1 cellular context compared by ENCODE assay signal in the genomic region with DNA sequence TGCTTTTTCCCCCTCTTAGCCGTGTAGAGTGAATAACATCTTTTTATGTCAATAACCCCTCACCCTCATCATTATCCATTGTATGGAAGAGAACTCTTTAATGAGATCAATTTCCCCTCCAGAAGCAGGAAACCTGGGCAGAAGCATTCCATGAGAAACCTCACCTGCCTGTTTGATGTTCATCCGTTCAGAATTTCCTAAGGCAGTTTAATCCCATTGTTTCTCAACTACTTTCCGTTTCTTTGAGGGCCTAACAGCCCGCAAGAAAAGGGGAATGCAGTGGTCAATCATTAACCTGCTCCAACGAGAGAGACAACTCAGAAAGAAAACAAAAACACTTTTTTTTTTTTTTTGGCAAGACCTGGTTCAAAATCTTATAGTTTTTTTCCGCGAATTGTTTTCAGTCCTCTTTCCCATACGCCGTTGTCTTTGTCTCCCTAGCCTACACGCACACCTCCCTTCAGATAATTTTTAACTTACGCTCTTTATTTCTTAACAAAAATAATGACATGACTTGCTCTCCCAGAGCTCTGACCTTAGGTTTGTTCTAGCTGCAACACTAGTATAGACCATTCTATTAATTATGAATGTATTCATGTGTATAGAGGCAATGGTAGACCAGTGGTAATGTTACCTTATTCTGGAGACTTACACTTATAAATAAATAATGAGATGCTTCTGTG.
TF ChIP-seq lines count a peak whose summit lies in the region.

No MANE protein-coding gene starts in this region.

TF ChIP-seq in HepG2, 621 proteins besides CTCF, POLR2A, EP300 and RAD21 (continued from another document and continues in another):
- TF ChIP-seq ZNF446 (CRISPR knock-in tag; IDR thresholded peaks at IDR 0.05) (no peak), JDP2 (CRISPR knock-in tag; IDR thresholded peaks at IDR 0.05; ENCODE audit: borderline replicate concordance) (no peak), MBD4 (IDR thresholded peaks at IDR 0.05; ENCODE audit: borderline replicate concordance, low read length) (no peak), KDM5A (IDR thresholded peaks at IDR 0.05; ENCODE audit: borderline replicate concordance, low read length) (no peak), IKZF4 (CRISPR knock-in tag; IDR thresholded peaks at IDR 0.05; ENCODE audit: borderline replicate concordance, low read depth, not compliant biosample characterization) (no peak), ZKSCAN8 (CRISPR knock-in tag; IDR thresholded peaks at IDR 0.05; ENCODE audit: borderline replicate concordance) (no peak), PAWR (CRISPR knock-in tag; IDR thresholded peaks at IDR 0.05; ENCODE audit: borderline replicate concordance) (no peak), ZNF644 (CRISPR knock-in tag; IDR thresholded peaks at IDR 0.05; ENCODE audit: low read depth) (no peak), ISL2 (CRISPR knock-in tag; IDR thresholded peaks at IDR 0.05) (peak; percentile 50), ZNF383 (CRISPR knock-in tag; IDR thresholded peaks at IDR 0.05; ENCODE audit: borderline replicate concordance) (no peak), GATAD1 (CRISPR knock-in tag; IDR thresholded peaks at IDR 0.05) (peak; percentile 22; the same call in 1 of the 2 replicates), ZNF766 (CRISPR knock-in tag; IDR thresholded peaks at IDR 0.05; ENCODE audit: borderline replicate concordance) (peak; percentile 74; the same call in 1 of the 2 replicates), ZKSCAN5 (CRISPR knock-in tag; IDR thresholded peaks at IDR 0.05) (no peak), KAT8 (CRISPR knock-in tag; IDR thresholded peaks at IDR 0.05) (peak; percentile 40; the same call in 1 of the 2 replicates), FOXP1 (IDR thresholded peaks at IDR 0.05) (no peak), FOXP1 (CRISPR knock-in tag; IDR thresholded peaks at IDR 0.05) (peak; percentile 81), KDM2A (CRISPR knock-in tag; IDR thresholded peaks at IDR 0.05; ENCODE audit: borderline replicate concordance, low read depth) (no peak), SAP130 (CRISPR knock-in tag; IDR thresholded peaks at IDR 0.05; ENCODE audit: low read depth) (peak; percentile 71), TCF7 (IDR thresholded peaks at IDR 0.05; ENCODE audit: low read depth) (peak; percentile 80), SIX4 (CRISPR knock-in tag; IDR thresholded peaks at IDR 0.05) (no peak), HMG20A (CRISPR knock-in tag; IDR thresholded peaks at IDR 0.05; ENCODE audit: borderline replicate concordance) (peak; percentile 61; the same call in 1 of the 2 replicates), MEIS1 (CRISPR knock-in tag; IDR thresholded peaks at IDR 0.05; ENCODE audit: borderline replicate concordance) (0 out of 2 replicates have a peak, but pooled peaks have one; percentile 24), CREB1 (IDR thresholded peaks at IDR 0.05) (no peak), CREB1 (CRISPR knock-in tag; IDR thresholded peaks at IDR 0.05) (peak; percentile 49; the same call in 1 of the 2 replicates), MIER2 (CRISPR knock-in tag; IDR thresholded peaks at IDR 0.05) (peak; percentile 24; the same call in 1 of the 2 replicates)
- TF ChIP-seq, protein P1, sequence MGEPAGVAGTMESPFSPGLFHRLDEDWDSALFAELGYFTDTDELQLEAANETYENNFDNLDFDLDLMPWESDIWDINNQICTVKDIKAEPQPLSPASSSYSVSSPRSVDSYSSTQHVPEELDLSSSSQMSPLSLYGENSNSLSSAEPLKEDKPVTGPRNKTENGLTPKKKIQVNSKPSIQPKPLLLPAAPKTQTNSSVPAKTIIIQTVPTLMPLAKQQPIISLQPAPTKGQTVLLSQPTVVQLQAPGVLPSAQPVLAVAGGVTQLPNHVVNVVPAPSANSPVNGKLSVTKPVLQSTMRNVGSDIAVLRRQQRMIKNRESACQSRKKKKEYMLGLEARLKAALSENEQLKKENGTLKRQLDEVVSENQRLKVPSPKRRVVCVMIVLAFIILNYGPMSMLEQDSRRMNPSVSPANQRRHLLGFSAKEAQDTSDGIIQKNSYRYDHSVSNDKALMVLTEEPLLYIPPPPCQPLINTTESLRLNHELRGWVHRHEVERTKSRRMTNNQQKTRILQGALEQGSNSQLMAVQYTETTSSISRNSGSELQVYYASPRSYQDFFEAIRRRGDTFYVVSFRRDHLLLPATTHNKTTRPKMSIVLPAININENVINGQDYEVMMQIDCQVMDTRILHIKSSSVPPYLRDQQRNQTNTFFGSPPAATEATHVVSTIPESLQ (CRISPR knock-in tag; conservative IDR thresholded peaks at IDR 0.05), result no peak
- TF ChIP-seq, protein P2, sequence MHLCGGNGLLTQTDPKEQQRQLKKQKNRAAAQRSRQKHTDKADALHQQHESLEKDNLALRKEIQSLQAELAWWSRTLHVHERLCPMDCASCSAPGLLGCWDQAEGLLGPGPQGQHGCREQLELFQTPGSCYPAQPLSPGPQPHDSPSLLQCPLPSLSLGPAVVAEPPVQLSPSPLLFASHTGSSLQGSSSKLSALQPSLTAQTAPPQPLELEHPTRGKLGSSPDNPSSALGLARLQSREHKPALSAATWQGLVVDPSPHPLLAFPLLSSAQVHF (CRISPR knock-in tag; IDR thresholded peaks at IDR 0.05), result no peak
- TF ChIP-seq, protein P3, sequence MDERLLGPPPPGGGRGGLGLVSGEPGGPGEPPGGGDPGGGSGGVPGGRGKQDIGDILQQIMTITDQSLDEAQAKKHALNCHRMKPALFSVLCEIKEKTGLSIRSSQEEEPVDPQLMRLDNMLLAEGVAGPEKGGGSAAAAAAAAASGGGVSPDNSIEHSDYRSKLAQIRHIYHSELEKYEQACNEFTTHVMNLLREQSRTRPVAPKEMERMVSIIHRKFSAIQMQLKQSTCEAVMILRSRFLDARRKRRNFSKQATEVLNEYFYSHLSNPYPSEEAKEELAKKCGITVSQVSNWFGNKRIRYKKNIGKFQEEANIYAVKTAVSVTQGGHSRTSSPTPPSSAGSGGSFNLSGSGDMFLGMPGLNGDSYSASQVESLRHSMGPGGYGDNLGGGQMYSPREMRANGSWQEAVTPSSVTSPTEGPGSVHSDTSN (CRISPR knock-in tag; IDR thresholded peaks at IDR 0.05), result no peak
- TF ChIP-seq, protein P4, sequence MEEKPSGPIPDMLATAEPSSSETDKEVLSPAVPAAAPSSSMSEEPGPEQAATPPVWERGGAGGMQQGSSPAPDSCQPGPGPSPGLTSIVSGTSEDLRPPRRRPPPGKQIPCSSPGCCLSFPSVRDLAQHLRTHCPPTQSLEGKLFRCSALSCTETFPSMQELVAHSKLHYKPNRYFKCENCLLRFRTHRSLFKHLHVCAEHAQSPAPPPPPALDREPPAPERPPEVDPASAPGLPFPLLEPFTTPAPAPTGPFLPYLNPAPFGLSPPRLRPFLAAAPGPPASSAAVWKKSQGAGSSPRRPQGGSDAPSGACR (CRISPR knock-in tag; IDR thresholded peaks at IDR 0.05), result 0 out of 2 replicates have a peak, but pooled peaks have one; percentile 38
- TF ChIP-seq, protein P5, sequence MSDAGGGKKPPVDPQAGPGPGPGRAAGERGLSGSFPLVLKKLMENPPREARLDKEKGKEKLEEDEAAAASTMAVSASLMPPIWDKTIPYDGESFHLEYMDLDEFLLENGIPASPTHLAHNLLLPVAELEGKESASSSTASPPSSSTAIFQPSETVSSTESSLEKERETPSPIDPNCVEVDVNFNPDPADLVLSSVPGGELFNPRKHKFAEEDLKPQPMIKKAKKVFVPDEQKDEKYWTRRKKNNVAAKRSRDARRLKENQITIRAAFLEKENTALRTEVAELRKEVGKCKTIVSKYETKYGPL (CRISPR knock-in tag; IDR thresholded peaks at IDR 0.05), result no peak
- TF ChIP-seq, protein P6, sequence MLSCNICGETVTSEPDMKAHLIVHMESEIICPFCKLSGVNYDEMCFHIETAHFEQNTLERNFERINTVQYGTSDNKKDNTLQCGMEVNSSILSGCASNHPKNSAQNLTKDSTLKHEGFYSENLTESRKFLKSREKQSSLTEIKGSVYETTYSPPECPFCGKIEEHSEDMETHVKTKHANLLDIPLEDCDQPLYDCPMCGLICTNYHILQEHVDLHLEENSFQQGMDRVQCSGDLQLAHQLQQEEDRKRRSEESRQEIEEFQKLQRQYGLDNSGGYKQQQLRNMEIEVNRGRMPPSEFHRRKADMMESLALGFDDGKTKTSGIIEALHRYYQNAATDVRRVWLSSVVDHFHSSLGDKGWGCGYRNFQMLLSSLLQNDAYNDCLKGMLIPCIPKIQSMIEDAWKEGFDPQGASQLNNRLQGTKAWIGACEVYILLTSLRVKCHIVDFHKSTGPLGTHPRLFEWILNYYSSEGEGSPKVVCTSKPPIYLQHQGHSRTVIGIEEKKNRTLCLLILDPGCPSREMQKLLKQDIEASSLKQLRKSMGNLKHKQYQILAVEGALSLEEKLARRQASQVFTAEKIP (CRISPR knock-in tag; IDR thresholded peaks at IDR 0.05; ENCODE audit: borderline replicate concordance), result no peak
- TF ChIP-seq, protein P7, sequence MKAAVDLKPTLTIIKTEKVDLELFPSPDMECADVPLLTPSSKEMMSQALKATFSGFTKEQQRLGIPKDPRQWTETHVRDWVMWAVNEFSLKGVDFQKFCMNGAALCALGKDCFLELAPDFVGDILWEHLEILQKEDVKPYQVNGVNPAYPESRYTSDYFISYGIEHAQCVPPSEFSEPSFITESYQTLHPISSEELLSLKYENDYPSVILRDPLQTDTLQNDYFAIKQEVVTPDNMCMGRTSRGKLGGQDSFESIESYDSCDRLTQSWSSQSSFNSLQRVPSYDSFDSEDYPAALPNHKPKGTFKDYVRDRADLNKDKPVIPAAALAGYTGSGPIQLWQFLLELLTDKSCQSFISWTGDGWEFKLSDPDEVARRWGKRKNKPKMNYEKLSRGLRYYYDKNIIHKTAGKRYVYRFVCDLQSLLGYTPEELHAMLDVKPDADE (CRISPR knock-in tag; IDR thresholded peaks at IDR 0.05), result no peak
- TF ChIP-seq, protein P8, sequence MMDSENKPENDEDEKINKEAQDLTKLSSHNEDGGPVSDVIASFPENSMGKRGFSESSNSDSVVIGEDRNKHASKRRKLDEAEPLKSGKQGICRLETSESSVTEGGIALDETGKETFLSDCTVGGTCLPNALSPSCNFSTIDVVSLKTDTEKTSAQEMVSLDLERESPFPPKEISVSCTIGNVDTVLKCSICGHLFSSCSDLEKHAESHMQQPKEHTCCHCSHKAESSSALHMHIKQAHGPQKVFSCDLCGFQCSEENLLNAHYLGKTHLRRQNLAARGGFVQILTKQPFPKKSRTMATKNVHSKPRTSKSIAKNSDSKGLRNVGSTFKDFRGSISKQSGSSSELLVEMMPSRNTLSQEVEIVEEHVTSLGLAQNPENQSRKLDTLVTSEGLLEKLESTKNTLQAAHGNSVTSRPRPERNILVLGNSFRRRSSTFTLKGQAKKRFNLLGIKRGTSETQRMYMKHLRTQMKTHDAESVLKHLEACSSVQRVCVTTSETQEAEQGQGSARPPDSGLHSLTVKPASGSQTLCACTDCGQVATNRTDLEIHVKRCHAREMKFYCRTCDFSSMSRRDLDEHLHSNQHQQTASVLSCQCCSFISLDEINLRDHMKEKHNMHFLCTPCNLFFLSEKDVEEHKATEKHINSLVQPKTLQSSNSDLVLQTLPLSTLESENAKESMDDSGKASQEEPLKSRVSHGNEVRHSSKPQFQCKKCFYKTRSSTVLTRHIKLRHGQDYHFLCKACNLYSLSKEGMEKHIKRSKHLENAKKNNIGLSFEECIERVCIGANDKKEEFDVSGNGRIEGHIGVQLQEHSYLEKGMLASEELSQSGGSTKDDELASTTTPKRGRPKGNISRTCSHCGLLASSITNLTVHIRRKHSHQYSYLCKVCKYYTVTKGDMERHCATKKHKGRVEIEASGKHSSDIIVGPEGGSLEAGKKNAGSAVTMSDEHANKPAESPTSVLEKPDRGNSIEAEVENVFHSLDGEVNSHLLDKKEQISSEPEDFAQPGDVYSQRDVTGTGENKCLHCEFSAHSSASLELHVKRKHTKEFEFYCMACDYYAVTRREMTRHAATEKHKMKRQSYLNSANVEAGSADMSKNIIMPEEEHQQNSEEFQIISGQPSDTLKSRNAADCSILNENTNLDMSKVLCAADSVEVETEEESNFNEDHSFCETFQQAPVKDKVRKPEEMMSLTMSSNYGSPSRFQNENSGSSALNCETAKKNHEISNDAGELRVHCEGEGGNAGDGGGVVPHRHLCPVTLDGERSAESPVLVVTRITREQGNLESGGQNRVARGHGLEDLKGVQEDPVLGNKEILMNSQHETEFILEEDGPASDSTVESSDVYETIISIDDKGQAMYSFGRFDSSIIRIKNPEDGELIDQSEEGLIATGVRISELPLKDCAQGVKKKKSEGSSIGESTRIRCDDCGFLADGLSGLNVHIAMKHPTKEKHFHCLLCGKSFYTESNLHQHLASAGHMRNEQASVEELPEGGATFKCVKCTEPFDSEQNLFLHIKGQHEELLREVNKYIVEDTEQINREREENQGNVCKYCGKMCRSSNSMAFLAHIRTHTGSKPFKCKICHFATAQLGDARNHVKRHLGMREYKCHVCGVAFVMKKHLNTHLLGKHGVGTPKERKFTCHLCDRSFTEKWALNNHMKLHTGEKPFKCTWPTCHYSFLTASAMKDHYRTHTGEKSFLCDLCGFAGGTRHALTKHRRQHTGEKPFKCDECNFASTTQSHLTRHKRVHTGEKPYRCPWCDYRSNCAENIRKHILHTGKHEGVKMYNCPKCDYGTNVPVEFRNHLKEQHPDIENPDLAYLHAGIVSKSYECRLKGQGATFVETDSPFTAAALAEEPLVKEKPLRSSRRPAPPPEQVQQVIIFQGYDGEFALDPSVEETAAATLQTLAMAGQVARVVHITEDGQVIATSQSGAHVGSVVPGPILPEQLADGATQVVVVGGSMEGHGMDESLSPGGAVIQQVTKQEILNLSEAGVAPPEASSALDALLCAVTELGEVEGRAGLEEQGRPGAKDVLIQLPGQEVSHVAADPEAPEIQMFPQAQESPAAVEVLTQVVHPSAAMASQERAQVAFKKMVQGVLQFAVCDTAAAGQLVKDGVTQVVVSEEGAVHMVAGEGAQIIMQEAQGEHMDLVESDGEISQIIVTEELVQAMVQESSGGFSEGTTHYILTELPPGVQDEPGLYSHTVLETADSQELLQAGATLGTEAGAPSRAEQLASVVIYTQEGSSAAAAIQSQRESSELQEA (CRISPR knock-in tag; IDR thresholded peaks at IDR 0.05; ENCODE audit: not compliant biosample characterization), result no peak
- TF ChIP-seq, protein P9, sequence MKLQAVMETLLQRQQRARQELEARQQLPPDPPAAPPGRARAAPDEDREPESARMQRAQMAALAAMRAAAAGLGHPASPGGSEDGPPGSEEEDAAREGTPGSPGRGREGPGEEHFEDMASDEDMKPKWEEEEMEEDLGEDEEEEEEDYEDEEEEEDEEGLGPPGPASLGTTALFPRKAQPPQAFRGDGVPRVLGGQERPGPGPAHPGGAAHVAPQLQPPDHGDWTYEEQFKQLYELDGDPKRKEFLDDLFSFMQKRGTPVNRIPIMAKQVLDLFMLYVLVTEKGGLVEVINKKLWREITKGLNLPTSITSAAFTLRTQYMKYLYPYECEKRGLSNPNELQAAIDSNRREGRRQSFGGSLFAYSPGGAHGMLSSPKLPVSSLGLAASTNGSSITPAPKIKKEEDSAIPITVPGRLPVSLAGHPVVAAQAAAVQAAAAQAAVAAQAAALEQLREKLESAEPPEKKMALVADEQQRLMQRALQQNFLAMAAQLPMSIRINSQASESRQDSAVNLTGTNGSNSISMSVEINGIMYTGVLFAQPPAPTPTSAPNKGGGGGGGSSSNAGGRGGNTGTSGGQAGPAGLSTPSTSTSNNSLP (IDR thresholded peaks at IDR 0.05; ENCODE audit: low read depth, low read length), result no peak
- TF ChIP-seq, protein P10, sequence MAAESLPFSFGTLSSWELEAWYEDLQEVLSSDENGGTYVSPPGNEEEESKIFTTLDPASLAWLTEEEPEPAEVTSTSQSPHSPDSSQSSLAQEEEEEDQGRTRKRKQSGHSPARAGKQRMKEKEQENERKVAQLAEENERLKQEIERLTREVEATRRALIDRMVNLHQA (CRISPR knock-in tag; IDR thresholded peaks at IDR 0.05), result no peak
- TF ChIP-seq, protein P11, sequence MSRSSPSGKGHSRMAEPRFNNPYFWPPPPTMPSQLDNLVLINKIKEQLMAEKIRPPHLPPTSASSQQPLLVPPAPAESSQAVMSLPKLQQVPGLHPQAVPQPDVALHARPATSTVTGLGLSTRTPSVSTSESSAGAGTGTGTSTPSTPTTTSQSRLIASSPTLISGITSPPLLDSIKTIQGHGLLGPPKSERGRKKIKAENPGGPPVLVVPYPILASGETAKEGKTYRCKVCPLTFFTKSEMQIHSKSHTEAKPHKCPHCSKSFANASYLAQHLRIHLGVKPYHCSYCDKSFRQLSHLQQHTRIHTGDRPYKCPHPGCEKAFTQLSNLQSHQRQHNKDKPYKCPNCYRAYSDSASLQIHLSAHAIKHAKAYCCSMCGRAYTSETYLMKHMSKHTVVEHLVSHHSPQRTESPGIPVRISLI (CRISPR knock-in tag; IDR thresholded peaks at IDR 0.05; ENCODE audit: borderline replicate concordance), result peak; percentile 85
